Comparison of ENCODE assay signal across 9 cellular contexts in genomic region chr18:9366126-9366714, GRCh38. TPM values are rescaled to one million over a fixed set of nuclear protein-coding genes. Genes with fewer than 3 reads are reported as not detected.
DNase-seq lines count a peak whose midpoint lies in the region; ATAC-seq, FAIRE-seq and TF ChIP-seq lines count a peak whose summit lies in the region.
"Had no signal": no experiment of that assay in that cellular context is flagged by ENCODE, and none has a peak within 500 bp of the region (broad histone marks: within the 10 kb centered on the region; RNA-seq: fewer than 3 reads in every experiment).

No MANE protein-coding gene starts in this region.

- TF ChIP-seq RAD21 in A549 (conservative IDR thresholded peaks at IDR 0.05 in 1 of 2, IDR thresholded peaks at IDR 0.05 in 1 of 2), result no peak

- H3K9me3 ChIP-seq in A549, result no peaks in the 10 kb centered on the region
- H3K9me3 ChIP-seq in mucosa of descending colon, result no peaks in the 10 kb centered on the region

- intact Hi-C loops in mucosa of descending colon (cut with DNase I, micrococcal nuclease), result no loop called here

- H3K4me1 ChIP-seq in A549 (peaks cover 8% of the 10 kb centered on the region; the same call in 2 of the 3 replicates), mucosa of descending colon (ENCODE audit: low read depth) (no peaks in the 10 kb centered on the region)

- TF ChIP-seq EP300 in A549 (IDR thresholded peaks at IDR 0.05), result no peak

- WGBS in A549 (ENCODE audit: missing lambda C conversion rate), result 71% methylated on average over 6 of the region's 6 CpGs

- POLR2A ChIA-PET in A549 (lab: Yijun Ruan, JAX), result interaction anchor here (1.3 kb wide), 1 partner anchor 32 kb away, joined by 4 read pairs; the partner anchor contains the start of gene TWSG1

- CTCF ChIA-PET in A549 (lab: Yijun Ruan, JAX), result interaction anchor here (0.9 to 2.0 kb wide), 2 partner anchors 111 to 406 kb away, joined by 3 to 5 read pairs; no protein-coding TSS in a partner anchor

- DNase-seq in A549 (ENCODE audit: low read depth in 1 of 2, low spot score in 1 of 2) (peak; percentile 16 to 35), NCI-H1694 treated with DMSO at 0.1 percent for 48 hours (lab: John Stamatoyannopoulos, UW) (peak; percentile 81), epithelial cell of prostate (ENCODE audit: low read depth, low spot score) (peak; percentile 22), mucosa of descending colon (peak in 1 of 3 donors; percentile 43), NCI-H345 (lab: John Stamatoyannopoulos, UW) (no peak), A172 (ENCODE audit: low spot score) (no peak), NCI-H524 (lab: John Stamatoyannopoulos, UW) (no peak)
- DNase-seq: DMS53 had no signal

- no peaks in the 10 kb centered on the region for H3K36me3 ChIP-seq in mucosa of descending colon (ENCODE audit: low read depth)

- TF ChIP-seq CTCF in A549 (IDR thresholded peaks at IDR 0.05) (no peak), mucosa of descending colon (IDR thresholded peaks at IDR 0.05) (no peak)

- no peak for FAIRE-seq in A549 (lab: Jason Lieb, UNC)

- no peak overlapping the region for H3K4me3 ChIP-seq in A549
- H3K4me3 ChIP-seq in mucosa of descending colon, result no peak overlapping the region

- TF ChIP-seq POLR2A in A549 (IDR thresholded peaks at IDR 0.05; ENCODE audit: low read length), result no peak

- no peak overlapping the region for H3K4me2 ChIP-seq in A549

- H3K27ac ChIP-seq in A549 (no peak overlapping the region), epithelial cell of prostate (no peak overlapping the region)

- ATAC-seq in A549 (peak; percentile 43 to 62; a peak in 4 of 6 replicates), mucosa of descending colon (peak; percentile 84), GM18870 (IDR thresholded peaks at IDR 0.05; ENCODE audit: unreplicated experiment) (no peak)

TF ChIP-seq in A549, 52 proteins besides CTCF, POLR2A, EP300 and RAD21:
- TF ChIP-seq NR3C1 (IDR thresholded peaks at IDR 0.05) (no peak), EHMT2 (IDR thresholded peaks at IDR 0.05; ENCODE audit: low read depth) (no peak), BHLHE40 (IDR thresholded peaks at IDR 0.05; ENCODE audit: low read depth, low read length) (no peak), HEYL (CRISPR knock-in tag; IDR thresholded peaks at IDR 0.05) (no peak), ESRRA (IDR thresholded peaks at IDR 0.05; ENCODE audit: borderline replicate concordance, low read length) (no peak), HES2 (IDR thresholded peaks at IDR 0.05) (no peak), E2F6 (IDR thresholded peaks at IDR 0.05; ENCODE audit: borderline replicate concordance, low read depth) (no peak), RNF2 (IDR thresholded peaks at IDR 0.05; ENCODE audit: borderline replicate concordance, low read depth) (no peak), JUNB (IDR thresholded peaks at IDR 0.05) (no peak), USF2 (IDR thresholded peaks at IDR 0.05) (no peak), SMC3 (IDR thresholded peaks at IDR 0.05) (no peak), HDAC2 (IDR thresholded peaks at IDR 0.05) (no peak), HOXB5 (CRISPR knock-in tag; IDR thresholded peaks at IDR 0.05) (no peak), CEBPB (IDR thresholded peaks at IDR 0.05) (no peak), CHD4 (IDR thresholded peaks at IDR 0.05; ENCODE audit: borderline replicate concordance) (no peak), ZSCAN20 (CRISPR knock-in tag; IDR thresholded peaks at IDR 0.05) (no peak)
TF ChIP-seq in A549: peak in this region for 0.

RNA-seq across cellular contexts. Expression of gene TWSG1, which starts 31.6 kb away (rescaled TPM):
- polyA plus RNA-seq in A549 (2011; rRNA removed) (38.3 and 38.5 TPM in 2 replicates), A549 (2017; fragmentation: RNase III; extraction: RNeasy Plus Mini Kit Qiagen cat#74134 plus additional on column Dnase treatment) (18.1 to 20.6 TPM (median 19.4 TPM) in 3 replicates)
- polyA plus RNA-seq in A549 (2012; cell fraction: cytosol; rRNA removed), result 11.7 and 13.7 TPM in 2 replicates
- polyA plus RNA-seq in A549 (2012; cell fraction: nucleus; rRNA removed), result 5.8 and 7.6 TPM in 2 replicates
- polyA minus RNA-seq in A549 (2011; rRNA and poly(A)+ RNA removed), result 52.7 TPM in 2 replicates
- total RNA-seq in mucosa of descending colon, result 10 to 100 TPM; 10.5 to 45.3 (median 17.8) TPM
- total RNA-seq in A172 (2014; rRNA removed; shearing (Covaris generic)), result 92.5 and 97.5 TPM in 2 replicates

Comparison
In these comparisons a context has a peak if more than half of its experiments do, and no peak if none do; other contexts are left out.
1. DNase-seq: peak in A549 (2 of 2), NCI-H1694 treated with DMSO at 0.1 percent for 48 hours (single experiment) and epithelial cell of prostate (single experiment); none in NCI-H345 (single experiment), A172 (single experiment) and NCI-H524 (0 of 2).